18 cellular contexts compared by ENCODE assay signal in the genomic region with DNA sequence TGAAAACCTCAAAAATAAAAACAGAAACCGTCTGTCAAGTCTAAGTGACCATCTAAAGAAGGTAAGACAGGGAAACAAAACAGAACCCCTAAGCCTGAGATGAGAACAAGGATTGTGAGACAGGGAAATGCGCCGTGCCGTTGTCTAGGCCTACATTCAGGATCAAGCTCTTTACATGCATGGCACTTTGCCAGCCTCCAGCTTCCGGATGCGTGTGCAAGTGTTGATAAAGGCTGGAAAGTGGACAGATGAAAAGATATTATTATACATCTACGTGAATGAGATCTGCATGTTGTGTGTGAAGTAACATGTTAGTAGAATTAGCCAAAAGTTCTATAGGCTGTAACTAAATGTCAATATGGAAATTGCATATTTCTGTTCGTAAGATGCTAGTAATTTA. TPM values are rescaled to one million over a fixed set of nuclear protein-coding genes. Genes with fewer than 3 reads are reported as not detected.
A peak's percentile ranks its signal among the peaks of the same experiment; 100 is the strongest.
DNase-seq lines count a peak whose midpoint lies in the region; ATAC-seq and TF ChIP-seq lines count a peak whose summit lies in the region.
"Had no signal": no experiment of that assay in that cellular context is flagged by ENCODE, and none has a peak within 500 bp of the region (broad histone marks: within the 10 kb centered on the region; RNA-seq: fewer than 3 reads in every experiment).

No MANE protein-coding gene starts in this region.

- TF ChIP-seq POLR2A in erythroblast (IDR thresholded peaks at IDR 0.05; ENCODE audit: low read length) = no peak

- DNase-seq in DMS153 (lab: John Stamatoyannopoulos, UW) (peak; percentile 77), NCI-H2029 (lab: John Stamatoyannopoulos, UW) (peak; percentile 15), SK-N-DZ (ENCODE audit: low spot score) (peak; percentile 24), erythroblast (lab: John Stamatoyannopoulos, UW) (peak; percentile 74 to 79), A172 (ENCODE audit: low spot score) (no peak)
- DNase-seq: activated CD4-positive, alpha-beta T cell treated with anti-CD3 and anti-CD28 coated beads for 1 hour; activated naive CD4-positive, alpha-beta T cell treated with anti-CD3 and anti-CD28 coated beads, Interleukin-2, amount 50 U/mL, for 16 hours; activated T-cell treated with anti-CD3 and anti-CD28 coated beads, Interleukin-2, amount 50 U/mL, for 72 hours; Caco-2; effector memory CD4-positive, alpha-beta T cell; glutamatergic neuron; NCI-H187; spleen; stimulated activated CD4-positive, alpha-beta T cell treated with anti-CD3 and anti-CD28 coated beads, Interleukin-4, amount 100 ng/mL, for 24 hours; T-helper 9 cell; transverse colon had no signal

- ATAC-seq in GM19455 (IDR thresholded peaks at IDR 0.05; ENCODE audit: unreplicated experiment) = no peak
- no peak for ATAC-seq in GM18873 (IDR thresholded peaks at IDR 0.05; ENCODE audit: low FRiP score, unreplicated experiment)
- ATAC-seq: activated T-cell treated with anti-CD3 and anti-CD28 coated beads, Interleukin-2, amount 50 U/mL, for 72 hours had no signal

RNA-seq across cellular contexts. Expression of a gene that starts 28.6 kb away (rescaled TPM):
- 4.7 and 5.0 TPM in 2 replicates for polyA plus RNA-seq in SK-N-DZ (2014; cell fraction: cytosol; rRNA removed)
- 6.5 and 16.3 TPM in 2 replicates for polyA plus RNA-seq in SK-N-DZ (2014; cell fraction: nucleus; rRNA removed)
- total RNA-seq in A172 (2014; rRNA removed; shearing (Covaris generic)) = 26.0 and 41.6 TPM in 2 replicates
